Comparison of ENCODE assay signal across 17 cellular contexts in the genomic region with DNA sequence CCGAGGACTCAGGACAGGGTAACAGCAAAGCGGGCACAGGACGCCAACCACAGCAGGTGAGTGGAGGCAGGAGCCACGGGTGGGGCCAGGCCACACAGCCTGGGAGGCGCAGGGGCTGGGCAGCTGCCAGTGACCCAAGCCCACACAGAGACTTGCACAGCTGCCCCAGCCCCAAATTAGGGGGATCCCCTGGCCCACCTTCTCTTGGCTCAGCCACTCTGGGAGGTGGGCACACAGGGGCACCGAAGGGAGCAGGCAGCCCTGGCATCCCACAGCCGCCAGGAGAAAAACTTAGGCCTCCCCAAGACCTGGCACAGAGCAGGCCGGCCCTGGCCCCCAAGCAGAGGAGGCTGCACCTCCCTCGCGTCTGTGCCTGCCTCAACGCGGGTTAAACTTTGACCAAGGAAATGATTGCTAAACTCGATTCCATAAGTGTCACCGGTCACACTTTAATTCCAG. TPM values are rescaled to one million over a fixed set of nuclear protein-coding genes. Genes with fewer than 3 reads are reported as not detected.
"Had no signal": no experiment of that assay in that cellular context is flagged by ENCODE, and none has a peak within 500 bp of the region (broad histone marks: within the 10 kb centered on the region; RNA-seq: fewer than 3 reads in every experiment).

A gene (plus strand): TSS at position 458 of the 459 bp plus-strand sequence. CDS start 337 bp downstream, outside the sequence.

- H3K9me3 ChIP-seq: SJCRH30 had no signal

- H3K4me1 ChIP-seq: SJCRH30 had no signal

- H3K4me3 ChIP-seq: cardiac muscle cell, SJCRH30 had no signal

- ATAC-seq: naive thymus-derived CD4-positive, alpha-beta T cell; stimulated activated naive CD8-positive, alpha-beta T cell treated with anti-CD3 and anti-CD28 coated beads, Interleukin-15, amount 100 ng/mL, for 72 hours; T-helper 17 cell had no signal

- DNase-seq: activated CD4-positive, alpha-beta memory T cell treated with anti-CD3 and anti-CD28 coated beads, Interleukin-2, amount 10 ng/mL, durations not matched to agents 7 days and 5 days; activated naive CD4-positive, alpha-beta T cell treated with Interleukin-2 at 50 U/mL for 16 hours; hippocampal formation; naive thymus-derived CD4-positive, alpha-beta T cell; SJCRH30; stimulated activated CD4-positive, alpha-beta T cell treated with anti-CD3 and anti-CD28 coated beads, Interleukin-1b, Interleukin-23, amount 100 ng/mL, for 48 hours; stimulated activated naive CD8-positive, alpha-beta T cell treated with anti-CD3 and anti-CD28 coated beads, Interleukin-15, amount 100 ng/mL, for 72 hours; T-helper 17 cell; WERI-Rb-1 had no signal

- H3K27ac ChIP-seq: cardiac muscle cell, SJCRH30, WERI-Rb-1 had no signal

- H3K36me3 ChIP-seq: cardiac muscle cell, SJCRH30, WERI-Rb-1 had no signal

- H3K27me3 ChIP-seq: cardiac muscle cell, SJCRH30 had no signal

RNA-seq across cellular contexts. Expression of the gene that starts here (rescaled TPM):
- total RNA-seq: activated CD4-positive, alpha-beta memory T cell treated with anti-CD3 and anti-CD28 coated beads, Interleukin-2, amount 10 ng/mL, durations not matched to agents 7 days and 5 days; activated T-helper 1 cell treated with anti-CD3 and anti-CD28 coated beads, Interleukin-12 subunit alpha, Interleukin-12 subunit beta, Interleukin-2, Interleukin-4 antibody, amounts not matched to agents 30 ng/mL and 10 ng/mL and 1 ng/mL, durations not matched to agents 14 hours and 24 hours and 36 hours; cardiac muscle cell; kidney epithelial cell; mononuclear cell; naive thymus-derived CD4-positive, alpha-beta T cell; right cardiac atrium; SJCRH30; T-helper 17 cell; temporal lobe; ureter had no signal
- polyA plus RNA-seq: cardiac muscle cell; esophagus; naive thymus-derived CD4-positive, alpha-beta T cell; right cardiac atrium had no signal
